Comparison of ENCODE assay signal across 16 cellular contexts in the genomic region with DNA sequence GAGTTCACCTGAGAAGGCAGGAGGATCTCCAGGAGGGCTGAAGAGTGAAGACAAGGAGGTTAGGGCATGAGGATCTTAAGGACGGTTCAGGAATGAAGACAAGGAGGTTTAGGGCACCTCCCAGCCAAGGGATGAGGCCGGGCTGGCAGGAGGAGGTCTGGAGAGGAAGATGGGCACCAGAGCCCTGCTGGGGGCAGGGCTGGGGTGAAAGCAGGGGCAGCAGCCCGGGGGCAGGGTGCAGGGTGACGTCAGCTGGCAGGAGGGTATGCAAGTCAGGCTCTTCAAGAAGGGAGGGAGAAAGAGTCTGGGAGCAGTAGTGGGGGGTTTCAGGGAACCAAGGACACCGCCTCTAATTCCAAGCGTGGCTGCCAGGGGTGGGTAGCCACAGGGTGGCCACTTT.
"Had no signal": no experiment of that assay in that cellular context is flagged by ENCODE, and none has a peak within 500 bp of the region (broad histone marks: within the 10 kb centered on the region; RNA-seq: fewer than 3 reads in every experiment).

No MANE protein-coding gene starts in this region.

- H3K27me3 Mint-ChIP-seq: memory B cell had no signal

- H3K4me1 Mint-ChIP-seq: activated naive CD8-positive, alpha-beta T cell treated with anti-CD3 and anti-CD28 coated beads, Interleukin-2, amount 50 U/mL, for 24 hours; activated T-helper 17 cell treated with anti-CD3 and anti-CD28 coated beads, Interleukin-2, amount 50 U/mL, for 72 hours; memory B cell; T-cell had no signal

- ATAC-seq: activated T-helper 17 cell treated with anti-CD3 and anti-CD28 coated beads, Interleukin-2, amount 50 U/mL, for 72 hours; natural killer cell treated with Interleukin-12 subunit alpha and Interleukin-12 subunit beta and Interleukin-15 and Interleukin-18, amount 100 ng/mL, for 72 hours; sciatic nerve; T-cell had no signal

- H3K27me3 ChIP-seq: ascending aorta, tibial nerve had no signal

- H3K27ac ChIP-seq: ascending aorta, coronary artery, left ventricle myocardium inferior, tibial nerve had no signal

- H3K4me1 ChIP-seq: ascending aorta, left ventricle myocardium inferior had no signal

- H3K27ac Mint-ChIP-seq: activated naive CD8-positive, alpha-beta T cell treated with anti-CD3 and anti-CD28 coated beads, Interleukin-2, amount 50 U/mL, for 24 hours; activated T-helper 17 cell treated with anti-CD3 and anti-CD28 coated beads, Interleukin-2, amount 50 U/mL, for 72 hours; memory B cell; natural killer cell treated with Interleukin-12 subunit alpha and Interleukin-12 subunit beta and Interleukin-15 and Interleukin-18, amount 100 ng/mL, for 72 hours; T-cell had no signal

- H3K36me3 ChIP-seq: ascending aorta, left ventricle myocardium inferior, tibial nerve had no signal

- H3K36me3 Mint-ChIP-seq: memory B cell; natural killer cell treated with Interleukin-12 subunit alpha and Interleukin-12 subunit beta and Interleukin-15 and Interleukin-18, amount 100 ng/mL, for 72 hours; T-cell had no signal

- H3K4me3 Mint-ChIP-seq: activated naive CD8-positive, alpha-beta T cell treated with anti-CD3 and anti-CD28 coated beads, Interleukin-2, amount 50 U/mL, for 24 hours; activated T-helper 17 cell treated with anti-CD3 and anti-CD28 coated beads, Interleukin-2, amount 50 U/mL, for 72 hours; memory B cell; natural killer cell treated with Interleukin-12 subunit alpha and Interleukin-12 subunit beta and Interleukin-15 and Interleukin-18, amount 100 ng/mL, for 72 hours; T-cell had no signal

- DNase-seq: activated CD4-positive, CD25-positive, alpha-beta regulatory T cell treated with anti-CD3 and anti-CD28 coated beads, Interleukin-2, amount 50 U/mL, for 72 hours; activated naive CD4-positive, alpha-beta T cell treated with Interleukin-2 at 50 U/mL for 16 hours; activated naive CD8-positive, alpha-beta T cell treated with anti-CD3 and anti-CD28 coated beads, Interleukin-2, amount 50 U/mL, for 24 hours; effector CD8-positive, alpha-beta T cell; foreskin fibroblast; hippocampal formation; left ventricle myocardium inferior; T-cell; T1000 had no signal

- H3K9me3 Mint-ChIP-seq: activated naive CD8-positive, alpha-beta T cell treated with anti-CD3 and anti-CD28 coated beads, Interleukin-2, amount 50 U/mL, for 24 hours; activated T-helper 17 cell treated with anti-CD3 and anti-CD28 coated beads, Interleukin-2, amount 50 U/mL, for 72 hours; natural killer cell treated with Interleukin-12 subunit alpha and Interleukin-12 subunit beta and Interleukin-15 and Interleukin-18, amount 100 ng/mL, for 72 hours had no signal

- H3K9me3 ChIP-seq: ascending aorta, left ventricle myocardium inferior, tibial nerve had no signal

- H3K4me3 ChIP-seq: ascending aorta, coronary artery, left ventricle myocardium inferior, tibial nerve had no signal
